In genomic region chr17:40349477-40350409, GRCh38 we compare ENCODE assay signal across 1 cellular context.
TF ChIP-seq lines count a peak whose summit lies in the region.

No MANE protein-coding gene starts in this region.

TF ChIP-seq in HepG2, 621 proteins besides CTCF, POLR2A, EP300 and RAD21:
- peak; percentile 21; the same call in 1 of the 2 replicates for TF ChIP-seq NFE2L1 (CRISPR knock-in tag; IDR thresholded peaks at IDR 0.05; ENCODE audit: borderline replicate concordance)
- no peak for TF ChIP-seq ATRX (CRISPR knock-in tag; IDR thresholded peaks at IDR 0.05; ENCODE audit: borderline replicate concordance)
- no peak for TF ChIP-seq FOXK1 (CRISPR knock-in tag; IDR thresholded peaks at IDR 0.05; ENCODE audit: borderline replicate concordance, low read depth)
- TF ChIP-seq ZNF768 (CRISPR knock-in tag; IDR thresholded peaks at IDR 0.05), result peak; percentile 47; the same call in 1 of the 2 replicates
